ENCODE assay signal across 8 cellular contexts in genomic region chr2:113700186-113700841, GRCh38. TPM values are rescaled to one million over a fixed set of nuclear protein-coding genes. Genes with fewer than 3 reads are reported as not detected.
DNase-seq lines count a peak whose midpoint lies in the region; ATAC-seq, FAIRE-seq and TF ChIP-seq lines count a peak whose summit lies in the region.

No MANE protein-coding gene starts in this region.

- no peak overlapping the region for H3K4me2 ChIP-seq in A549

- TF ChIP-seq RAD21 in A549 (conservative IDR thresholded peaks at IDR 0.05 in 1 of 2, IDR thresholded peaks at IDR 0.05 in 1 of 2): peak in 1 of 2 experiments; percentile 36; a peak in 1 of 5 replicates

- H3K36me3 ChIP-seq in left lung: peaks cover 0 to 11% of the 10 kb centered on the region in 2 donors

- 77% methylated on average over 17 of the region's 17 CpGs for WGBS in A549 (ENCODE audit: missing lambda C conversion rate)

- intact Hi-C loops in left lung (cut with DNase I) (no loop called here), Calu3 (cut with micrococcal nuclease; ENCODE audit: unreplicated experiment) (no loop called here)

- H3K36me3 Mint-ChIP-seq in Calu3 (ENCODE audit: insufficient read depth, unreplicated experiment): peaks cover 6% of the 10 kb centered on the region

- ATAC-seq in A549 (peak; percentile 24 to 79; a peak in 4 of 6 replicates), GM18517 (IDR thresholded peaks at IDR 0.05; ENCODE audit: unreplicated experiment) (peak; percentile 84), HG02884 (IDR thresholded peaks at IDR 0.05; ENCODE audit: unreplicated experiment) (peak; percentile 80), left lung (peak; percentile 66)

- no peak overlapping the region for H3K27ac ChIP-seq in A549
- H3K27ac ChIP-seq in left lung: no peak overlapping the region

- no peaks in the 10 kb centered on the region for H3K9me3 Mint-ChIP-seq in Calu3 (ENCODE audit: low read depth, unreplicated experiment)

- no peak for TF ChIP-seq CTCF in A549 (IDR thresholded peaks at IDR 0.05)
- no peak for TF ChIP-seq CTCF in left lung (IDR thresholded peaks at IDR 0.05)
- no peak for TF ChIP-seq CTCF in Calu3 (IDR thresholded peaks at IDR 0.05; ENCODE audit: unreplicated experiment)

- no peaks in the 10 kb centered on the region for H3K9me3 ChIP-seq in A549
- H3K9me3 ChIP-seq in left lung: no peaks in the 10 kb centered on the region

- no peak for FAIRE-seq in A549 (lab: Jason Lieb, UNC)

- H3K4me3 ChIP-seq in A549: no peak overlapping the region
- H3K4me3 ChIP-seq in left lung: no peak overlapping the region

- TF ChIP-seq POLR2A in A549 (IDR thresholded peaks at IDR 0.05; ENCODE audit: low read length): no peak

- TF ChIP-seq EP300 in A549 (IDR thresholded peaks at IDR 0.05): no peak

- no peaks in the 10 kb centered on the region for H3K4me1 Mint-ChIP-seq in Calu3 (ENCODE audit: low read depth, unreplicated experiment)

- POLR2A ChIA-PET in A549 (lab: Yijun Ruan, JAX): no interaction called here

- H3K27me3 Mint-ChIP-seq in Calu3 (ENCODE audit: unreplicated experiment): no peaks in the 10 kb centered on the region

- H3K4me3 Mint-ChIP-seq in Calu3 (ENCODE audit: low read depth, unreplicated experiment): no peak overlapping the region

- no TSS peak for BruUV-seq in Calu3 (replicated peaks; lab: Mats Ljungman, UMichigan)

- CTCF ChIA-PET in A549 (lab: Yijun Ruan, JAX) (no interaction called here), Calu3 (lab: Charles Lee) (no interaction called here)

- H3K27ac Mint-ChIP-seq in Calu3 (ENCODE audit: unreplicated experiment): no peak overlapping the region

- DNase-seq in A549 (ENCODE audit: low read depth in 1 of 2, low spot score in 1 of 2) (peak in 1 of 2 experiments; percentile 46), NCI-H526 treated with DMSO at 0.1 percent for 48 hours (lab: John Stamatoyannopoulos, UW) (peak; percentile 30), activated T-cell treated with anti-CD3 and anti-CD28 coated beads for 24 hours (ENCODE audit: low read depth) (peak; percentile 37), left lung (no peak), NCI-H2196 treated with DMSO at 0.1 percent for 48 hours (lab: John Stamatoyannopoulos, UW; ENCODE audit: unreplicated experiment) (no peak), Calu3 (no peak)

- H3K27me3 ChIP-seq in left lung: no peaks in the 10 kb centered on the region

- no peaks in the 10 kb centered on the region for H3K4me1 ChIP-seq in A549
- H3K4me1 ChIP-seq in left lung: peaks cover 0 to 6% of the 10 kb centered on the region in 2 donors

TF ChIP-seq in A549, 52 proteins besides CTCF, POLR2A, EP300 and RAD21:
- TF ChIP-seq HOXA7 (CRISPR knock-in tag; IDR thresholded peaks at IDR 0.05): no peak

RNA-seq across cellular contexts. Expression of gene SLC35F5, which starts 56.1 kb away (rescaled TPM):
- polyA plus RNA-seq in A549 (2011; rRNA removed) (86.6 and 90.0 TPM in 2 replicates), A549 (2017; fragmentation: RNase III; extraction: RNeasy Plus Mini Kit Qiagen cat#74134 plus additional on column Dnase treatment) (45.0 to 50.0 TPM (median 45.6 TPM) in 3 replicates)
- 15.7 and 19.3 TPM in 2 replicates for polyA plus RNA-seq in A549 (2012; cell fraction: cytosol; rRNA removed)
- 10.3 and 14.3 TPM in 2 replicates for polyA plus RNA-seq in A549 (2012; cell fraction: nucleus; rRNA removed)
- 57.7 and 60.6 TPM in 2 replicates for polyA minus RNA-seq in A549 (2011; rRNA and poly(A)+ RNA removed)
- total RNA-seq in left lung (100 to 1,000 TPM in 1 of 2 donors, 10 to 100 TPM in 1; 75.7 to 100 TPM), Calu3 (2022) (95.1 and 101 TPM in 2 replicates)

Comparison
In these comparisons a context has a peak if more than half of its experiments do, and no peak if none do; other contexts are left out.
1. DNase-seq: peak in NCI-H526 treated with DMSO at 0.1 percent for 48 hours (single experiment) and activated T-cell treated with anti-CD3 and anti-CD28 coated beads for 24 hours (single experiment); none in left lung (0 of 2), NCI-H2196 treated with DMSO at 0.1 percent for 48 hours (single experiment) and Calu3 (single experiment).
2. Peak in every context shown above with its lines, with median percentiles within 50 percentile points of each other: ATAC-seq.